9 cellular contexts compared by ENCODE assay signal in the genomic region with DNA sequence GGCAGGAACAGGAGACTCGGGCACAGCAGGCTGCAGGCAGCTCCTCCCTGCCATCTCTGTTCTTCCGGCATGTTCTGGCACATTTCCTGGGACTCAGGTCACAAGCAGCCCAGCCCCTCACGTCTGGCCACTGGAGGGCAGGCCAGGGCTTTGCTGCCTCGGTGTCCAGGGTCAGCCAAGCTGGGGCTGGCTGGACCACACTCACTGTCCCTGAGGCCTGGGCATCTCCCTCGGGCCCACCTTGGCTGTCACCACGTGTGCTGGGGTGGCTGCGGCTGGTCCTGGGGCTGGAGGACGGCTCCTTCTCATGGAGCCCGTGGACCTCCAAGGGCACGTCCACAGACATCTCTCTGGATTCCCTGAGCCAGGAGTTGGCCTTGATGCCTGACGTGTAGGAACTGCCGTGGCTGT. TPM values are rescaled to one million over a fixed set of nuclear protein-coding genes. Genes with fewer than 3 reads are reported as not detected.
DNase-seq lines count a peak whose midpoint lies in the region; ATAC-seq, FAIRE-seq and TF ChIP-seq lines count a peak whose summit lies in the region.
"Had no signal": no experiment of that assay in that cellular context is flagged by ENCODE, and none has a peak within 500 bp of the region (broad histone marks: within the 10 kb centered on the region; RNA-seq: fewer than 3 reads in every experiment).

No MANE protein-coding gene starts in this region.

- no peaks in the 10 kb centered on the region for H3K27me3 ChIP-seq in body of pancreas
- no peaks in the 10 kb centered on the region for H3K27me3 ChIP-seq in transverse colon

- H3K4me3 ChIP-seq in body of pancreas (no peak overlapping the region), transverse colon (no peak overlapping the region)

- intact Hi-C loops in body of pancreas (cut with DNase I), result no loop called here
- intact Hi-C loops in transverse colon (cut with DNase I; ENCODE audit: low total_unique reads), result no loop called here

- H3K9me3 Mint-ChIP-seq in activated naive CD4-positive, alpha-beta T cell treated with anti-CD3 and anti-CD28 coated beads, Interleukin-2, amount 50 U/mL, for 72 hours, result no peaks in the 10 kb centered on the region

- no peaks in the 10 kb centered on the region for H3K36me3 Mint-ChIP-seq in activated naive CD4-positive, alpha-beta T cell treated with anti-CD3 and anti-CD28 coated beads, Interleukin-2, amount 50 U/mL, for 72 hours

- TF ChIP-seq CTCF in body of pancreas (IDR thresholded peaks at IDR 0.05) (peak; percentile 54 to 93 (median 73)), transverse colon (IDR thresholded peaks at IDR 0.05) (peak; percentile 31 to 85 (median 62))

- H3K9me3 ChIP-seq in body of pancreas (no peaks in the 10 kb centered on the region), transverse colon (no peaks in the 10 kb centered on the region)

- no peak for ATAC-seq in activated naive CD4-positive, alpha-beta T cell treated with anti-CD3 and anti-CD28 coated beads, Interleukin-2, amount 50 U/mL, for 72 hours
- ATAC-seq in body of pancreas, result peak; percentile 88

- peak overlapping the region; percentile 68 to 69 for H3K27ac Mint-ChIP-seq in activated naive CD4-positive, alpha-beta T cell treated with anti-CD3 and anti-CD28 coated beads, Interleukin-2, amount 50 U/mL, for 72 hours

- TF ChIP-seq POLR2A in body of pancreas (IDR thresholded peaks at IDR 0.05), result no peak
- TF ChIP-seq POLR2A in transverse colon (IDR thresholded peaks at IDR 0.05), result no peak

- H3K36me3 ChIP-seq in body of pancreas (replicated peaks in 1 of 2; ENCODE audit: insufficient read depth in 1 of 2, low read depth in 2 of 2) (no peaks in the 10 kb centered on the region), transverse colon (no peaks in the 10 kb centered on the region)

- H3K4me1 ChIP-seq in body of pancreas (peaks cover 5% of the 10 kb centered on the region), transverse colon (peaks cover 0 to 12% (median 8%) of the 10 kb centered on the region in 4 donors)

- no peak for TF ChIP-seq EP300 in transverse colon (IDR thresholded peaks at IDR 0.05; ENCODE audit: low read depth)

- WGBS in body of pancreas, 2 donors, result 5 to 42% methylated on average over 3 to 12 of the region's 12 CpGs
- WGBS in transverse colon (ENCODE audit: low coverage in 1 of 2), 2 donors, result 55% methylated on average over 12 of the region's 12 CpGs; no CpG with 5 or more reads in 1 of the 2 donors

- no peak for FAIRE-seq in RCC 7860 (lab: Jason Lieb, UNC)

- in situ Hi-C loops in transverse colon (cut with MboI; ENCODE audit: low pct_ligation_motif_present in 1 of 4, low pct_unique_long_range_greater_than_20kb in 1 of 4, low sequenced_read_pairs in 3 of 4), result no loop called here

- no peak for DNase-seq in activated naive CD4-positive, alpha-beta T cell treated with anti-CD3 and anti-CD28 coated beads, Interleukin-2, amount 50 U/mL, for 72 hours (ENCODE audit: low spot score in 2 of 2)
- no peak for DNase-seq in activated naive CD4-positive, alpha-beta T cell treated with Interleukin-2 at 50 U/mL for 16 hours
- DNase-seq in body of pancreas (peak; percentile 77 to 90 (median 86)), kidney glomerular epithelial cell (lab: John Stamatoyannopoulos, UW) (peak; percentile 48), transverse colon (peak; percentile 80), NOMO-1 treated with dmso at 0.1 percent for 144 hours (lab: John Stamatoyannopoulos, UW; ENCODE audit: unreplicated experiment) (no peak), MV-4-11 (lab: John Stamatoyannopoulos, UW) (no peak), RCC 7860 (ENCODE audit: low spot score) (no peak)

- no peak overlapping the region for H3K27ac ChIP-seq in body of pancreas
- peak overlapping the region in 3 of 4 donors; percentile 0 to 27 (median 25) for H3K27ac ChIP-seq in transverse colon

RNA-seq across cellular contexts. Expression of a gene that starts 18.5 kb away (rescaled TPM):
- not detected for total RNA-seq in activated naive CD4-positive, alpha-beta T cell treated with anti-CD3 and anti-CD28 coated beads, Interleukin-2, amount 50 U/mL, for 72 hours
- total RNA-seq in body of pancreas, result not detected
- 10 to 100 TPM; 35.4 to 86.4 (median 47.7) TPM for total RNA-seq in transverse colon
- total RNA-seq: T-helper 2 cell treated with Interferon-gamma antibody and Interleukin-4, amounts not matched to agents 100 ng/mL and 5 ng/mL, for 36 hours had no signal

Comparison
In these comparisons a context has a peak if more than half of its experiments do, and no peak if none do; other contexts are left out.
1. DNase-seq: peak in body of pancreas (4 of 4), kidney glomerular epithelial cell (single experiment) and transverse colon (single experiment); none in activated naive CD4-positive, alpha-beta T cell treated with anti-CD3 and anti-CD28 coated beads, Interleukin-2, amount 50 U/mL, for 72 hours (0 of 2), activated naive CD4-positive, alpha-beta T cell treated with Interleukin-2 at 50 U/mL for 16 hours (single experiment), NOMO-1 treated with dmso at 0.1 percent for 144 hours (single experiment), MV-4-11 (single experiment) and RCC 7860 (single experiment).
2. H3K27ac ChIP-seq: peak in transverse colon (3 of 4); none in body of pancreas (0 of 4).
3. RNA of a gene that starts 18.5 kb away (total RNA-seq): 35.4 to 86.4 TPM in transverse colon; not detected in activated naive CD4-positive, alpha-beta T cell treated with anti-CD3 and anti-CD28 coated beads, Interleukin-2, amount 50 U/mL, for 72 hours and not detected in body of pancreas; every median in the first group is over 10 times any median in the second.